Comparison of ENCODE assay signal across 1 cellular context in genomic region chr15:38868326-38869114, GRCh38.
TF ChIP-seq lines count a peak whose summit lies in the region.

No MANE protein-coding gene starts in this region.

TF ChIP-seq in SK-N-SH, 30 proteins besides CTCF, POLR2A, EP300 and RAD21 (continued from another document):
- TF ChIP-seq, protein P1, sequence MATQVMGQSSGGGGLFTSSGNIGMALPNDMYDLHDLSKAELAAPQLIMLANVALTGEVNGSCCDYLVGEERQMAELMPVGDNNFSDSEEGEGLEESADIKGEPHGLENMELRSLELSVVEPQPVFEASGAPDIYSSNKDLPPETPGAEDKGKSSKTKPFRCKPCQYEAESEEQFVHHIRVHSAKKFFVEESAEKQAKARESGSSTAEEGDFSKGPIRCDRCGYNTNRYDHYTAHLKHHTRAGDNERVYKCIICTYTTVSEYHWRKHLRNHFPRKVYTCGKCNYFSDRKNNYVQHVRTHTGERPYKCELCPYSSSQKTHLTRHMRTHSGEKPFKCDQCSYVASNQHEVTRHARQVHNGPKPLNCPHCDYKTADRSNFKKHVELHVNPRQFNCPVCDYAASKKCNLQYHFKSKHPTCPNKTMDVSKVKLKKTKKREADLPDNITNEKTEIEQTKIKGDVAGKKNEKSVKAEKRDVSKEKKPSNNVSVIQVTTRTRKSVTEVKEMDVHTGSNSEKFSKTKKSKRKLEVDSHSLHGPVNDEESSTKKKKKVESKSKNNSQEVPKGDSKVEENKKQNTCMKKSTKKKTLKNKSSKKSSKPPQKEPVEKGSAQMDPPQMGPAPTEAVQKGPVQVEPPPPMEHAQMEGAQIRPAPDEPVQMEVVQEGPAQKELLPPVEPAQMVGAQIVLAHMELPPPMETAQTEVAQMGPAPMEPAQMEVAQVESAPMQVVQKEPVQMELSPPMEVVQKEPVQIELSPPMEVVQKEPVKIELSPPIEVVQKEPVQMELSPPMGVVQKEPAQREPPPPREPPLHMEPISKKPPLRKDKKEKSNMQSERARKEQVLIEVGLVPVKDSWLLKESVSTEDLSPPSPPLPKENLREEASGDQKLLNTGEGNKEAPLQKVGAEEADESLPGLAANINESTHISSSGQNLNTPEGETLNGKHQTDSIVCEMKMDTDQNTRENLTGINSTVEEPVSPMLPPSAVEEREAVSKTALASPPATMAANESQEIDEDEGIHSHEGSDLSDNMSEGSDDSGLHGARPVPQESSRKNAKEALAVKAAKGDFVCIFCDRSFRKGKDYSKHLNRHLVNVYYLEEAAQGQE (IDR thresholded peaks at IDR 0.05; ENCODE audit: low read depth, low read length): 0 out of 2 replicates have a peak, but pooled peaks have one; percentile 6
- TF ChIP-seq SMC3 (IDR thresholded peaks at IDR 0.05; ENCODE audit: low read depth, low read length) (no peak), CHD2 (IDR thresholded peaks at IDR 0.05; ENCODE audit: low read length, partially characterized antibody) (no peak), NFIC (IDR thresholded peaks at IDR 0.05; ENCODE audit: borderline replicate concordance) (no peak; the same call in 1 of the 2 replicates), RFX5 (IDR thresholded peaks at IDR 0.05; ENCODE audit: low read length) (no peak), YY1 (IDR thresholded peaks at IDR 0.05; ENCODE audit: low read depth) (no peak), GABPA (IDR thresholded peaks at IDR 0.05; ENCODE audit: low read depth) (no peak), EZH2phosphoT487 (IDR thresholded peaks at IDR 0.05; ENCODE audit: borderline replicate concordance, low read depth) (no peak)
- TF ChIP-seq, protein P2, sequence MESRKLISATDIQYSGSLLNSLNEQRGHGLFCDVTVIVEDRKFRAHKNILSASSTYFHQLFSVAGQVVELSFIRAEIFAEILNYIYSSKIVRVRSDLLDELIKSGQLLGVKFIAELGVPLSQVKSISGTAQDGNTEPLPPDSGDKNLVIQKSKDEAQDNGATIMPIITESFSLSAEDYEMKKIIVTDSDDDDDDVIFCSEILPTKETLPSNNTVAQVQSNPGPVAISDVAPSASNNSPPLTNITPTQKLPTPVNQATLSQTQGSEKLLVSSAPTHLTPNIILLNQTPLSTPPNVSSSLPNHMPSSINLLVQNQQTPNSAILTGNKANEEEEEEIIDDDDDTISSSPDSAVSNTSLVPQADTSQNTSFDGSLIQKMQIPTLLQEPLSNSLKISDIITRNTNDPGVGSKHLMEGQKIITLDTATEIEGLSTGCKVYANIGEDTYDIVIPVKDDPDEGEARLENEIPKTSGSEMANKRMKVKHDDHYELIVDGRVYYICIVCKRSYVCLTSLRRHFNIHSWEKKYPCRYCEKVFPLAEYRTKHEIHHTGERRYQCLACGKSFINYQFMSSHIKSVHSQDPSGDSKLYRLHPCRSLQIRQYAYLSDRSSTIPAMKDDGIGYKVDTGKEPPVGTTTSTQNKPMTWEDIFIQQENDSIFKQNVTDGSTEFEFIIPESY (IDR thresholded peaks at IDR 0.05; ENCODE audit: borderline replicate concordance, low read depth): no peak
- TF ChIP-seq, protein P3, sequence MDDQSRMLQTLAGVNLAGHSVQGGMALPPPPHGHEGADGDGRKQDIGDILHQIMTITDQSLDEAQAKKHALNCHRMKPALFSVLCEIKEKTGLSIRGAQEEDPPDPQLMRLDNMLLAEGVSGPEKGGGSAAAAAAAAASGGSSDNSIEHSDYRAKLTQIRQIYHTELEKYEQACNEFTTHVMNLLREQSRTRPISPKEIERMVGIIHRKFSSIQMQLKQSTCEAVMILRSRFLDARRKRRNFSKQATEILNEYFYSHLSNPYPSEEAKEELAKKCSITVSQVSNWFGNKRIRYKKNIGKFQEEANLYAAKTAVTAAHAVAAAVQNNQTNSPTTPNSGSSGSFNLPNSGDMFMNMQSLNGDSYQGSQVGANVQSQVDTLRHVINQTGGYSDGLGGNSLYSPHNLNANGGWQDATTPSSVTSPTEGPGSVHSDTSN (IDR thresholded peaks at IDR 0.05): peak; percentile 43
